In genomic region chr6:45454008-45454911, GRCh38 we compare ENCODE assay signal across 13 cellular contexts.
DNase-seq lines count a peak whose midpoint lies in the region; ATAC-seq, FAIRE-seq and TF ChIP-seq lines count a peak whose summit lies in the region.
"Had no signal": no experiment of that assay in that cellular context is flagged by ENCODE, and none has a peak within 500 bp of the region (broad histone marks: within the 10 kb centered on the region; RNA-seq: fewer than 3 reads in every experiment).

No MANE protein-coding gene starts in this region.

- no peaks in the 10 kb centered on the region for H4K20me1 ChIP-seq in PC-3 (ENCODE audit: low read length)

- CTCF ChIA-PET in PC-3 (lab: Charles Lee), result no interaction called here

- H3K4me3 ChIP-seq in PC-3 (ENCODE audit: low read length), result no peak overlapping the region

- H3K27me3 ChIP-seq in PC-3 (ENCODE audit: low read length), result no peaks in the 10 kb centered on the region

- no peak overlapping the region for H2AFZ ChIP-seq in PC-3 (ENCODE audit: low read length)
- H2AFZ ChIP-seq: parathyroid adenoma had no signal

- H3K36me3 ChIP-seq in PC-3 (ENCODE audit: low read depth, low read length), result peaks cover 11% of the 10 kb centered on the region

- peak; percentile 88 for ATAC-seq in PC-3
- ATAC-seq in GM19324 (IDR thresholded peaks at IDR 0.05; ENCODE audit: low FRiP score, unreplicated experiment), result no peak
- ATAC-seq: activated naive CD4-positive, alpha-beta T cell treated with anti-CD3 and anti-CD28 coated beads, Interleukin-2, amount 50 U/mL, for 72 hours had no signal

- no peaks in the 10 kb centered on the region for H3K9me3 ChIP-seq in PC-3 (ENCODE audit: low read length)

- no TSS peak for BruUV-seq in PC-3 (replicated peaks; lab: Mats Ljungman, UMichigan)

- TF ChIP-seq CTCF in PC-3 (conservative IDR thresholded peaks at IDR 0.05; ENCODE audit: low read depth, low read length), result no peak

- peaks cover 27% of the 10 kb centered on the region for H3K4me1 ChIP-seq in PC-3 (ENCODE audit: insufficient read depth, low read length)
- H3K4me1 ChIP-seq: parathyroid adenoma had no signal

- peak; percentile 57 for FAIRE-seq in endometrium (lab: Jason Lieb, UNC)

- intact Hi-C loops in PC-3 (cut with micrococcal nuclease), result no loop called here

- H3K4me2 ChIP-seq in PC-3 (ENCODE audit: low read length), result peak overlapping the region; percentile 26

- peaks cover 16% of the 10 kb centered on the region; the same call in 1 of the 2 replicates for H3K79me2 ChIP-seq in PC-3 (ENCODE audit: low read length)
- H3K79me2 ChIP-seq: parathyroid adenoma had no signal

- DNase-seq in GDM1 (lab: John Stamatoyannopoulos, UW) (peak; percentile 4), PC-3 (peak; percentile 65), renal cortical epithelial cell (ENCODE audit: low read depth) (peak; percentile 84), inferior parietal cortex (ENCODE audit: extremely low spot score) (no peak), nucleus accumbens (lab: John Stamatoyannopoulos, UW) (no peak)
- DNase-seq: activated CD4-positive, alpha-beta memory T cell treated with anti-CD3 and anti-CD28 coated beads for 36 hours; kidney; NCI-H510A treated with DMSO at 0.1 percent for 48 hours; substantia nigra had no signal

- POLR2A ChIA-PET in PC-3 (lab: Charles Lee; ENCODE audit: unreplicated experiment), result interaction anchor here (0.5 kb wide), 1 partner anchor 503 kb away, joined by 9 read pairs; no protein-coding TSS in a partner anchor

- H3K9me2 ChIP-seq in PC-3 (replicated peaks; ENCODE audit: low read length), result no peaks in the 10 kb centered on the region

- no peak overlapping the region for H3K9ac ChIP-seq in PC-3 (ENCODE audit: low read length)
- H3K9ac ChIP-seq: parathyroid adenoma had no signal

- H3F3A ChIP-seq in PC-3 (ENCODE audit: low read length, unreplicated experiment), result peaks cover 7% of the 10 kb centered on the region

- H3K27ac ChIP-seq in PC-3 (ENCODE audit: low read length), result peak overlapping the region; percentile 10; the same call in 1 of the 2 replicates
- H3K27ac ChIP-seq: parathyroid adenoma had no signal

Comparison
In these comparisons a context has a peak if more than half of its experiments do, and no peak if none do; other contexts are left out.
1. DNase-seq: peak in GDM1 (single experiment), PC-3 (single experiment) and renal cortical epithelial cell (single experiment); none in inferior parietal cortex (single experiment) and nucleus accumbens (0 of 56).